17 cellular contexts compared by ENCODE assay signal in the genomic region with DNA sequence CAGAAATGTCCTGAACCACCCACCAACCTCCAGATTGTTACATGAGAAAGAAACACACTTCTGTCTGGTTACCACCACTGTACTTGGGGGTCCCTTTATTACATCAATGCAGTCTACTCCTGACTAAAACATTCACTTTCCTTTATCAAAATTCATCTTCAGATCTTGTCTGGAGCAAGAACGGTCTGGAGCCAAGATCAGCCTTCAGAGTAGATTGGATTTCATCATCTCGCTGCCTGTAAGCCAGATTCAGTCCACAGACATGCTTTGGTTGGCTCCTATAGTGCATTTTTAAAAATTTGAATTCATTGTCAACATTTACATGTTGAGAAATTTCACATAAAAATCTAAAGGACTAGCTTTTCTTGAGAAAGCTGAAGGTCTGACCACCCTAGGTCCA.
DNase-seq lines count a peak whose midpoint lies in the region; ATAC-seq and TF ChIP-seq lines count a peak whose summit lies in the region.
"Had no signal": no experiment of that assay in that cellular context is flagged by ENCODE, and none has a peak within 500 bp of the region (broad histone marks: within the 10 kb centered on the region; RNA-seq: fewer than 3 reads in every experiment).

No MANE protein-coding gene starts in this region.

- POLR2A ChIA-PET in OCI-LY7 (lab: Charles Lee) = interaction anchor here (0.7 kb wide), 1 partner anchor 680 kb away, joined by 4 read pairs; no protein-coding TSS in a partner anchor

- no peak overlapping the region for H2AFZ ChIP-seq in OCI-LY7 (ENCODE audit: low read length)

- H3K79me2 ChIP-seq in OCI-LY7 (ENCODE audit: insufficient read depth, low read depth, low read length) = no peaks in the 10 kb centered on the region

- BruUV-seq in OCI-LY7 (replicated peaks; lab: Mats Ljungman, UMichigan) = no TSS peak

- H3K9me2 ChIP-seq in OCI-LY7 (ENCODE audit: insufficient read depth, low read length) = no peaks in the 10 kb centered on the region

- H3K9me3 Mint-ChIP-seq in chondrocyte (ENCODE audit: low read depth) = no peaks in the 10 kb centered on the region
- H3K9me3 Mint-ChIP-seq: CD8-positive, alpha-beta memory T cell had no signal

- H3K9me3 ChIP-seq in OCI-LY7 (ENCODE audit: low read length) = no peaks in the 10 kb centered on the region
- H3K9me3 ChIP-seq: BLaER1 had no signal

- TF ChIP-seq CTCF in chondrocyte (IDR thresholded peaks at IDR 0.05) = no peak
- no peak for TF ChIP-seq CTCF in fibroblast of the aortic adventitia (IDR thresholded peaks at IDR 0.05; ENCODE audit: insufficient read depth, low read length)
- TF ChIP-seq CTCF in OCI-LY7 (conservative IDR thresholded peaks at IDR 0.05; ENCODE audit: low read length) = no peak

- H3K4me2 ChIP-seq in OCI-LY7 (ENCODE audit: low read length) = no peak overlapping the region

- no peaks in the 10 kb centered on the region for H4K20me1 ChIP-seq in OCI-LY7 (ENCODE audit: insufficient read depth, low read length)
- H4K20me1 ChIP-seq: BLaER1 had no signal

- no peaks in the 10 kb centered on the region for H3K4me1 ChIP-seq in OCI-LY7 (ENCODE audit: insufficient read depth, low read length, poor library complexity, severe bottlenecking)

- H3K4me3 ChIP-seq in fibroblast of the aortic adventitia (ENCODE audit: low read depth, low read length) (no peak overlapping the region), OCI-LY7 (ENCODE audit: low read depth, low read length, poor library complexity, severe bottlenecking) (no peak overlapping the region)
- H3K4me3 ChIP-seq: BLaER1, K562 had no signal

- H3K4me3 Mint-ChIP-seq in chondrocyte (ENCODE audit: unreplicated experiment) = no peak overlapping the region
- H3K4me3 Mint-ChIP-seq: CD8-positive, alpha-beta memory T cell had no signal

- no peaks in the 10 kb centered on the region for H3K36me3 ChIP-seq in OCI-LY7 (ENCODE audit: insufficient read depth, low read length)
- H3K36me3 ChIP-seq: BLaER1 had no signal

- peak overlapping the region; percentile 67 for H3K27ac Mint-ChIP-seq in chondrocyte (ENCODE audit: unreplicated experiment)
- H3K27ac Mint-ChIP-seq: CD8-positive, alpha-beta memory T cell had no signal

- peaks cover 45% of the 10 kb centered on the region for H3K4me1 Mint-ChIP-seq in chondrocyte (ENCODE audit: low read depth)
- H3K4me1 Mint-ChIP-seq: CD8-positive, alpha-beta memory T cell had no signal

- H3K36me3 Mint-ChIP-seq in chondrocyte (ENCODE audit: low read depth) = no peaks in the 10 kb centered on the region

- H3K27ac ChIP-seq in substantia nigra (ENCODE audit: low read depth, low read length, poor library complexity, severe bottlenecking) = peak overlapping the region; percentile 90
- H3K27ac ChIP-seq in OCI-LY7 (ENCODE audit: low read depth, low read length, poor library complexity, severe bottlenecking) = no peak overlapping the region
- H3K27ac ChIP-seq: BLaER1 had no signal

- intact Hi-C loops in OCI-LY7 (cut with micrococcal nuclease; ENCODE audit: unreplicated experiment) = no loop called here

- CTCF ChIA-PET in OCI-LY7 (lab: Charles Lee; ENCODE audit: unreplicated experiment) = no interaction called here

- H3K27me3 Mint-ChIP-seq in chondrocyte (ENCODE audit: low read depth) = peaks cover 5% of the 10 kb centered on the region

- no peak for ATAC-seq in GM19035 (IDR thresholded peaks at IDR 0.05; ENCODE audit: unreplicated experiment)
- ATAC-seq: K562 had no signal

- DNase-seq in SK-N-DZ (ENCODE audit: low spot score) (peak; percentile 58), chondrocyte (ENCODE audit: low spot score) (no peak), fibroblast of the aortic adventitia (ENCODE audit: low read depth) (peak; percentile 88), substantia nigra (lab: John Stamatoyannopoulos, UW) (no peak), NCI-H1417 treated with DMSO at 0.1 percent for 48 hours (lab: John Stamatoyannopoulos, UW) (no peak), OCI-LY7 (ENCODE audit: low spot score) (no peak)
- DNase-seq in activated effector memory CD4-positive, alpha-beta T cell treated with Interleukin-2 at 50 U/mL for 16 hours = no peak
- DNase-seq: CD8-positive, alpha-beta memory T cell; DND-41; GDM1; H7; NCI-H1436 treated with DMSO at 0.1 percent for 48 hours; NCI-H2081; SHP77 treated with DMSO at 0.1 percent for 48 hours had no signal

Comparison
In these comparisons a context has a peak if more than half of its experiments do, and no peak if none do; other contexts are left out.
1. DNase-seq: peak in SK-N-DZ (single experiment) and fibroblast of the aortic adventitia (single experiment); none in chondrocyte (single experiment), substantia nigra (0 of 49), activated effector memory CD4-positive, alpha-beta T cell treated with Interleukin-2 at 50 U/mL for 16 hours (single experiment), NCI-H1417 treated with DMSO at 0.1 percent for 48 hours (single experiment) and OCI-LY7 (single experiment).